In genomic region chr21:17738171-17738953, GRCh38 we compare ENCODE assay signal across 14 cellular contexts.
"Had no signal": no experiment of that assay in that cellular context is flagged by ENCODE, and none has a peak within 500 bp of the region (broad histone marks: within the 10 kb centered on the region; RNA-seq: fewer than 3 reads in every experiment).

No MANE protein-coding gene starts in this region.

- H3K27me3 ChIP-seq: uterus had no signal

- H3K4me3 Mint-ChIP-seq: activated naive CD4-positive, alpha-beta T cell treated with anti-CD3 and anti-CD28 coated beads for 36 hours; activated T-helper 17 cell treated with anti-CD3 and anti-CD28 coated beads, Interleukin-2, amount 50 U/mL, for 72 hours; natural killer cell had no signal

- DNase-seq: activated CD4-positive, alpha-beta T cell treated with anti-CD3 and anti-CD28 coated beads for 48 hours; activated CD8-positive, alpha-beta memory T cell treated with anti-CD3 and anti-CD28 coated beads for 24 hours; activated naive CD4-positive, alpha-beta T cell treated with anti-CD3 and anti-CD28 coated beads for 36 hours; central memory CD4-positive, alpha-beta T cell; effector memory CD4-positive, alpha-beta T cell; erythroblast; hippocampal formation; left cardiac atrium; natural killer cell; nucleus accumbens; stimulated activated CD4-positive, alpha-beta T cell treated with anti-CD3 and anti-CD28 coated beads, Interleukin-4, amount 100 ng/mL, for 4 hours; uterus had no signal

- H3K27ac Mint-ChIP-seq: activated naive CD4-positive, alpha-beta T cell treated with anti-CD3 and anti-CD28 coated beads for 36 hours; activated T-helper 17 cell treated with anti-CD3 and anti-CD28 coated beads, Interleukin-2, amount 50 U/mL, for 72 hours; natural killer cell had no signal

- H3K27ac ChIP-seq: uterus had no signal

- H3K4me3 ChIP-seq: mucosa of descending colon, uterus had no signal

- H3K4me1 ChIP-seq: uterus had no signal

- H3K9me3 Mint-ChIP-seq: activated T-helper 17 cell treated with anti-CD3 and anti-CD28 coated beads, Interleukin-2, amount 50 U/mL, for 72 hours; natural killer cell had no signal

- ATAC-seq: activated T-helper 17 cell treated with anti-CD3 and anti-CD28 coated beads, Interleukin-2, amount 50 U/mL, for 72 hours; left cardiac atrium; mucosa of descending colon; natural killer cell had no signal

- H3K36me3 ChIP-seq: uterus had no signal

- H3K27me3 Mint-ChIP-seq: activated T-helper 17 cell treated with anti-CD3 and anti-CD28 coated beads, Interleukin-2, amount 50 U/mL, for 72 hours had no signal

- H3K36me3 Mint-ChIP-seq: natural killer cell had no signal

- H3K9me3 ChIP-seq: mucosa of descending colon, uterus had no signal
